21 cellular contexts compared by ENCODE assay signal in the genomic region with DNA sequence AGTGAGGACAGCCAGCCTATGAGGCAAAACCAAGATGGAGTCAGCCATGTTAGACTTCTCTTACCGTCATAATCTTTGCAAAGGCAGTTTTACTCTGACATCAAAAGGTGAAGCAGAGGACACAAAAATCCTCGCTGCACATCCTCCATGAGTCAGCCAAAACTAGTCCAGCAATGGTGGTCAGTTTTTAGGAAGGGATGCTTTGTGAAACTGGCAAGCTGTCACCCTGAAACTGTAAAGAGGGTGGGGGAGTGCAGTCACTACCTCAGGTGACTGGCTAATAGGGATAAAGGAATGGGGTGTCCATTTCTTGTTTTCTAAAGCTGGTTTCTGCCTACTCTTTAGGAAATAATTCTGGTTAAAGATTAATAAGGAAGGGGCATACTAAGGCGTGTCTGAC. TPM values are rescaled to one million over a fixed set of nuclear protein-coding genes. Genes with fewer than 3 reads are reported as not detected.
"Had no signal": no experiment of that assay in that cellular context is flagged by ENCODE, and none has a peak within 500 bp of the region (broad histone marks: within the 10 kb centered on the region; RNA-seq: fewer than 3 reads in every experiment).

No MANE protein-coding gene starts in this region.

- H3K27me3 Mint-ChIP-seq: activated naive CD4-positive, alpha-beta T cell treated with anti-CD3 and anti-CD28 coated beads, Interleukin-2, amount 50 U/mL, for 24 hours had no signal

- H3K27ac Mint-ChIP-seq: activated CD8-positive, alpha-beta T cell treated with anti-CD3 and anti-CD28 coated beads, Interleukin-2, amount 10 ng/mL, durations not matched to agents 7 days and 5 days; activated naive CD4-positive, alpha-beta T cell treated with anti-CD3 and anti-CD28 coated beads, Interleukin-2, amount 50 U/mL, for 24 hours; T-helper 1 cell treated with Interleukin-12 subunit alpha and Interleukin-12 subunit beta and Interleukin-4 antibody, amounts not matched to agents 30 μg/mL and 1 μg/mL, for 36 hours had no signal

- FAIRE-seq: bronchial epithelial cell, RCC 7860 had no signal

- H3K27ac ChIP-seq: ascending aorta, body of pancreas had no signal

- ATAC-seq: activated CD4-positive, CD25-positive, alpha-beta regulatory T cell treated with anti-CD3 and anti-CD28 coated beads, Interleukin-2, amount 50 U/mL, for 24 hours; activated CD8-positive, alpha-beta T cell treated with anti-CD3 and anti-CD28 coated beads, Interleukin-2, amount 10 ng/mL, durations not matched to agents 7 days and 5 days; body of pancreas; PC-3 had no signal

- H3K4me3 ChIP-seq: ascending aorta, body of pancreas had no signal

- H3K36me3 ChIP-seq: ascending aorta had no signal

- H3K4me3 Mint-ChIP-seq: activated CD8-positive, alpha-beta T cell treated with anti-CD3 and anti-CD28 coated beads, Interleukin-2, amount 10 ng/mL, durations not matched to agents 7 days and 5 days; activated naive CD4-positive, alpha-beta T cell treated with anti-CD3 and anti-CD28 coated beads, Interleukin-2, amount 50 U/mL, for 24 hours; T-helper 1 cell treated with Interleukin-12 subunit alpha and Interleukin-12 subunit beta and Interleukin-4 antibody, amounts not matched to agents 30 μg/mL and 1 μg/mL, for 36 hours had no signal

- H3K27me3 ChIP-seq: ascending aorta, body of pancreas had no signal

- DNase-seq: activated CD4-positive, alpha-beta T cell treated with anti-CD3 and anti-CD28 coated beads for 4 hours; activated CD8-positive, alpha-beta memory T cell treated with anti-CD3 and anti-CD28 coated beads, Interleukin-2, amount 50 U/mL, for 48 hours; activated CD8-positive, alpha-beta T cell treated with anti-CD3 and anti-CD28 coated beads, Interleukin-2, amount 10 ng/mL, durations not matched to agents 7 days and 5 days; activated T-cell treated with anti-CD3 and anti-CD28 coated beads, Interleukin-2, amount 50 U/mL, for 1 hour; body of pancreas; central memory CD4-positive, alpha-beta T cell; MM.1S; NCI-H1105 treated with DMSO at 0.1 percent for 48 hours; NCI-H1436 treated with DMSO at 0.1 percent for 48 hours; NCI-H187; NCI-H2081; NCI-H510A treated with DMSO at 0.1 percent for 48 hours; NCI-H69; PC-3; SHP77 treated with DMSO at 0.1 percent for 48 hours had no signal

RNA-seq across cellular contexts. Expression of a gene that starts 48.9 kb away (rescaled TPM):
- total RNA-seq: activated CD8-positive, alpha-beta T cell treated with anti-CD3 and anti-CD28 coated beads, Interleukin-2, amount 10 ng/mL, durations not matched to agents 7 days and 5 days; ascending aorta; body of pancreas; bronchial epithelial cell had no signal
